8 cellular contexts compared by ENCODE assay signal in the genomic region with DNA sequence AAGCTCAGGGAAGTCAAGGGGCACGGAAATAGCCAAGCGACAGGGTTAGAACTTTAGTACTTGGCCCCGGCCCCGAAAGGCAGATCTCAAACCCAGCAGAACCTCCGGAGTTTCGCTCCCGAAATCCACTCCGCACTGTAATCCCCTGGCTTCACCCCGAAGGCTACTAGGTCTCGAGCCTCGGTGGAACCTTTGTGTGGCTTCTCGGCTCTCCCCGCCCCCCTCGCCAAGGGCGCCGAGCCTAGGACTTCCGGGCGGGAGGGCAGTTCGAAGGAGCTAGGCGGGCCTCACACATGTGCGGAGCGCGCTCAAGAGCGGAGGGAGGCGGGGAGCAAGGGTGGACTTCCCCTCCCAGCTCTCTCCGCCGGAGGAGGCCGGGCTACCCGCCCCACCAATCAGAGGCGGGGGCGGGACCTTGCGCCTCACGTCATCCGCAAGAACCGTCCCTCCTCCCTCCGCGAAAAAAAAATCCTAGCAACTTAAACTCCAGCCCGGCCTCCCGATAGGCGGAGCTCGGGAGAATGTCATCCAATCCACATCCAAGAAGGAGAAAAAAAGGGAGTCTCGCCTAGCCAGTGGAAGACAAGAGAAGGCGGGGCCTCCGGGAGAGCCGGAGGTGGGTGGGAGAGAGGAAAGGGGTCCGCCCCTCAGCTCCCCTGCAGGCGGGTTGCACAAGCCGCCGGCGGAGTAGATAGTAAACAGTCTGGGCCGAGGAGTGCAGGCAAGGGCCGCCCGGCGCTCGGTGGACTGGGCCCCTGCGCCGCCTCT. TPM values are rescaled to one million over a fixed set of nuclear protein-coding genes. Genes with fewer than 3 reads are reported as not detected.
DNase-seq lines count a peak whose midpoint lies in the region; ATAC-seq and TF ChIP-seq lines count a peak whose summit lies in the region.

No MANE protein-coding gene starts in this region.

- DNase-seq in CD4-positive, alpha-beta memory T cell, result peak; percentile 98 to 100 (median 99)
- peak; percentile 92 for DNase-seq in HK-2 (ENCODE audit: unreplicated experiment)
- peak; percentile 100 for DNase-seq in NCI-H82 treated with DMSO at 0.1 percent for 48 hours (lab: John Stamatoyannopoulos, UW; ENCODE audit: unreplicated experiment)
- peak; percentile 98 for DNase-seq in activated CD4-positive, alpha-beta memory T cell treated with anti-CD3 and anti-CD28 coated beads, Interleukin-2, amount 10 ng/mL, durations not matched to agents 7 days and 5 days
- DNase-seq in dorsolateral prefrontal cortex, result peak; percentile 94 to 99 (median 98)
- peak; percentile 95 for DNase-seq in stimulated activated CD4-positive, alpha-beta T cell treated with anti-CD3 and anti-CD28 coated beads, Interleukin-4, amount 100 ng/mL, for 1 hour

- peak; percentile 35 for ATAC-seq in GM19452 (IDR thresholded peaks at IDR 0.05; ENCODE audit: unreplicated experiment)

- no peaks in the 10 kb centered on the region for H3K36me3 ChIP-seq in CD4-positive, alpha-beta memory T cell (ENCODE audit: insufficient read depth, low read length)
- H3K36me3 ChIP-seq in liver (ENCODE audit: control insufficient read depth in 4 of 4, insufficient read depth in 3 of 4, low read depth in 1 of 4, low read length in 3 of 4), result no peaks in the 10 kb centered on the region

- peaks cover 0 to 1% (median 0%) of the 10 kb centered on the region in 8 donors for H3K9me3 Mint-ChIP-seq in CD4-positive, alpha-beta memory T cell
- no peaks in the 10 kb centered on the region for H3K9me3 Mint-ChIP-seq in activated CD4-positive, alpha-beta memory T cell treated with anti-CD3 and anti-CD28 coated beads, Interleukin-2, amount 10 ng/mL, durations not matched to agents 7 days and 5 days

- H3K27me3 ChIP-seq in CD4-positive, alpha-beta memory T cell (ENCODE audit: insufficient read depth, low read length), result no peaks in the 10 kb centered on the region
- H3K27me3 ChIP-seq in dorsolateral prefrontal cortex, result no peaks in the 10 kb centered on the region
- no peaks in the 10 kb centered on the region for H3K27me3 ChIP-seq in liver (ENCODE audit: control insufficient read depth in 4 of 4, insufficient read depth in 4 of 4, low read length in 3 of 4)

- peak overlapping the region; percentile 98 to 100 (median 99) for H3K27ac Mint-ChIP-seq in CD4-positive, alpha-beta memory T cell
- peak overlapping the region; percentile 99 for H3K27ac Mint-ChIP-seq in activated CD4-positive, alpha-beta memory T cell treated with anti-CD3 and anti-CD28 coated beads, Interleukin-2, amount 10 ng/mL, durations not matched to agents 7 days and 5 days

- peaks cover 0 to 2% of the 10 kb centered on the region in 2 donors for H3K27me3 Mint-ChIP-seq in CD4-positive, alpha-beta memory T cell
- no peaks in the 10 kb centered on the region for H3K27me3 Mint-ChIP-seq in activated CD4-positive, alpha-beta memory T cell treated with anti-CD3 and anti-CD28 coated beads, Interleukin-2, amount 10 ng/mL, durations not matched to agents 7 days and 5 days

- CTCF ChIA-PET in CD4-positive, alpha-beta memory T cell (lab: Charles Lee; ENCODE audit: partially characterized antibody), result interaction anchor here (0.5 to 5.6 kb wide), 9 partner anchors 8 to 186 kb away, joined by 3 to 62 read pairs (median 3); partner anchors contain the start of genes IMP3, MAN2C1 and SNUPN
- CTCF ChIA-PET in activated CD4-positive, alpha-beta memory T cell treated with anti-CD3 and anti-CD28 coated beads, Interleukin-2, amount 10 ng/mL, durations not matched to agents 7 days and 5 days (lab: Charles Lee), result interaction anchor here (0.5 to 7.1 kb wide), 11 partner anchors 10 to 666 kb away, joined by 3 to 109 read pairs (median 4); partner anchors contain the start of genes IMP3, MAN2C1, PTPN9 and SNUPN

- peak in 22 of 56 donors; percentile 8 to 43 (median 16) for TF ChIP-seq CTCF in dorsolateral prefrontal cortex (IDR thresholded peaks at IDR 0.05 in 54 of 56, conservative IDR thresholded peaks at IDR 0.05 in 2 of 56; ENCODE audit: low read depth in 1 of 56, partially characterized antibody in 56 of 56)
- TF ChIP-seq CTCF in liver (IDR thresholded peaks at IDR 0.05; ENCODE audit: low read depth, low read length, missing input control), result no peak

- peak overlapping the region; percentile 85 to 86 for H3K9ac ChIP-seq in liver (ENCODE audit: low read depth in 1 of 2, low read length in 2 of 2)

- no peaks in the 10 kb centered on the region for H3K9me3 ChIP-seq in CD4-positive, alpha-beta memory T cell (ENCODE audit: control insufficient read depth in 1 of 2, low read length in 2 of 2)
- H3K9me3 ChIP-seq in liver (ENCODE audit: control insufficient read depth in 4 of 4, low read length in 3 of 4), result no peaks in the 10 kb centered on the region

- no peak for TF ChIP-seq RAD21 in liver (IDR thresholded peaks at IDR 0.05)

- H3K4me3 Mint-ChIP-seq in CD4-positive, alpha-beta memory T cell, result peak overlapping the region; percentile 90 to 99 (median 97)
- H3K4me3 Mint-ChIP-seq in activated CD4-positive, alpha-beta memory T cell treated with anti-CD3 and anti-CD28 coated beads, Interleukin-2, amount 10 ng/mL, durations not matched to agents 7 days and 5 days, result peak overlapping the region; percentile 92

- peaks cover 26 to 55% (median 33%) of the 10 kb centered on the region in 4 donors for H3K4me1 Mint-ChIP-seq in CD4-positive, alpha-beta memory T cell
- peaks cover 27% of the 10 kb centered on the region for H3K4me1 Mint-ChIP-seq in activated CD4-positive, alpha-beta memory T cell treated with anti-CD3 and anti-CD28 coated beads, Interleukin-2, amount 10 ng/mL, durations not matched to agents 7 days and 5 days

- POLR2A ChIA-PET in CD4-positive, alpha-beta memory T cell (lab: Charles Lee; ENCODE audit: partially characterized antibody), result interaction anchor here (0.7 to 7.2 kb wide), 32 partner anchors 8 to 908 kb away, joined by 3 to 222 read pairs (median 4); partner anchors contain the start of genes FBXO22, IMP3, MAN2C1 and NEIL1
- POLR2A ChIA-PET in activated CD4-positive, alpha-beta memory T cell treated with anti-CD3 and anti-CD28 coated beads, Interleukin-2, amount 10 ng/mL, durations not matched to agents 7 days and 5 days (lab: Charles Lee), result interaction anchor here (0.6 to 7.8 kb wide), 33 partner anchors 9 to 1534 kb away, joined by 3 to 188 read pairs (median 5); partner anchors contain the start of genes CLK3, IMP3, MAN2C1 and NEIL1

- intact Hi-C loops in CD4-positive, alpha-beta memory T cell (cut with micrococcal nuclease), result loop anchor here (1.0 to 10.0 kb wide), 7 partner anchors 102 to 1971 kb away; partner anchors contain the start of genes ARID3B, C15orf39, COX5A and HMG20A
- intact Hi-C loops in dorsolateral prefrontal cortex (cut with DNase I), result loop anchor here (2.0 to 10.0 kb wide), 7 partner anchors 85 to 303 kb away; partner anchors contain the start of genes IMP3 (in 2 of the 2), MAN2C1 (in 2 of the 2), PTPN9 (in 2 of the 2) and C15orf39 (in 1 of the 2)

- peaks cover 36% of the 10 kb centered on the region for H3K4me1 ChIP-seq in CD4-positive, alpha-beta memory T cell (ENCODE audit: insufficient read depth, low read length)
- H3K4me1 ChIP-seq in liver (ENCODE audit: control insufficient read depth in 4 of 4, insufficient read depth in 4 of 4, low read length in 3 of 4), result peaks cover 6 to 35% (median 25%) of the 10 kb centered on the region in 4 donors

- peak overlapping the region; percentile 70 to 86 for H3K4me3 ChIP-seq in CD4-positive, alpha-beta memory T cell (ENCODE audit: low read length in 2 of 2)
- H3K4me3 ChIP-seq in dorsolateral prefrontal cortex, result peak overlapping the region; percentile 60 to 98 (median 91)
- H3K4me3 ChIP-seq in liver (ENCODE audit: low read depth in 1 of 3, low read length in 3 of 3), result peak overlapping the region; percentile 81 to 91 (median 86)

- under 1% methylated on average over 57 of the region's 57 CpGs for WGBS in liver

- peak overlapping the region; percentile 98 for H3K27ac ChIP-seq in CD4-positive, alpha-beta memory T cell (ENCODE audit: low read depth, low read length)
- peak overlapping the region; percentile 65 to 99 (median 95) for H3K27ac ChIP-seq in dorsolateral prefrontal cortex
- peak overlapping the region; percentile 96 to 98 for H3K27ac ChIP-seq in liver (ENCODE audit: low read depth in 1 of 2, low read length in 2 of 2)

- H3K36me3 Mint-ChIP-seq in CD4-positive, alpha-beta memory T cell, result peaks cover 0 to 20% of the 10 kb centered on the region in 2 donors
- H3K36me3 Mint-ChIP-seq in activated CD4-positive, alpha-beta memory T cell treated with anti-CD3 and anti-CD28 coated beads, Interleukin-2, amount 10 ng/mL, durations not matched to agents 7 days and 5 days (ENCODE audit: low read depth), result no peaks in the 10 kb centered on the region

TF ChIP-seq in liver, 16 proteins besides CTCF, POLR2A, EP300 and RAD21 (continues in another document):
- TF ChIP-seq SP1 (IDR thresholded peaks at IDR 0.05), result peak; percentile 95
- peak in 1 of 2 donors; percentile 47 for TF ChIP-seq EGR1 (IDR thresholded peaks at IDR 0.05; ENCODE audit: low read depth in 2 of 2)
- no peak for TF ChIP-seq ATF3 (IDR thresholded peaks at IDR 0.05)
- no peak for TF ChIP-seq FOXA2 (IDR thresholded peaks at IDR 0.05)

RNA-seq across cellular contexts. Expression of gene SIN3A, which starts 2.4 kb away (rescaled TPM):
- total RNA-seq in CD4-positive, alpha-beta memory T cell, result 100 to 1,000 TPM; 128 to 134 TPM
- polyA plus RNA-seq in CD4-positive, alpha-beta memory T cell, result 10 to 100 TPM in 1 of 2 donors, 1 to 10 TPM in 1; 7.0 to 25.9 TPM
- total RNA-seq in activated CD4-positive, alpha-beta memory T cell treated with anti-CD3 and anti-CD28 coated beads, Interleukin-2, amount 10 ng/mL, durations not matched to agents 7 days and 5 days, result 10 to 100 TPM; 95.8 to 96.1 TPM
- 10 to 100 TPM; 30.7 to 68.7 (median 47.9) TPM for total RNA-seq in dorsolateral prefrontal cortex
- total RNA-seq in liver, result 10 to 100 TPM; 19.6 to 21.9 TPM
- polyA plus RNA-seq in liver, result 1 to 10 TPM; 6.8 to 7.1 TPM

Comparison
In these comparisons a context has a peak if more than half of its experiments do, and no peak if none do; other contexts are left out.
1. Peak in every context shown above with its lines: DNase-seq, ATAC-seq, H3K4me3 ChIP-seq and H3K27ac ChIP-seq.